ENCODE assay signal across 1 cellular context in genomic region chr12:113185180-113186032, GRCh38.
TF ChIP-seq lines count a peak whose summit lies in the region.

Gene DDX54 (minus strand): TSS chr12:113185478. CDS start chr12:113185451, 27 bp downstream.
Gene RITA1 (plus strand): TSS chr12:113185721. CDS start chr12:113186747, 1,026 bp downstream.

TF ChIP-seq in HEK293, 187 proteins besides CTCF, POLR2A, EP300 and RAD21 (continued from another document and continues in another):
- peak; percentile 72 for TF ChIP-seq ZNF660 (tag by site-specific recombination; IDR thresholded peaks at IDR 0.05)
- TF ChIP-seq ZFP41 (tag by site-specific recombination; IDR thresholded peaks at IDR 0.05; ENCODE audit: borderline replicate concordance): no peak
- no peak for TF ChIP-seq ZNF114 (tag by site-specific recombination; IDR thresholded peaks at IDR 0.05)
- TF ChIP-seq ZNF830 (tag by site-specific recombination; IDR thresholded peaks at IDR 0.05; ENCODE audit: low read depth): no peak
- TF ChIP-seq ZNF645 (tag by site-specific recombination; IDR thresholded peaks at IDR 0.05): no peak
- TF ChIP-seq ZNF138 (tag by site-specific recombination; IDR thresholded peaks at IDR 0.05; ENCODE audit: borderline replicate concordance): no peak
- no peak for TF ChIP-seq ZNF571 (tag by site-specific recombination; IDR thresholded peaks at IDR 0.05)
- no peak for TF ChIP-seq ZNF350 (tag by site-specific recombination; IDR thresholded peaks at IDR 0.05)
- no peak for TF ChIP-seq ZNF768 (tag by site-specific recombination; IDR thresholded peaks at IDR 0.05)
- TF ChIP-seq ZNF664 (tag by site-specific recombination; IDR thresholded peaks at IDR 0.05): no peak
- TF ChIP-seq YY1 (tag by site-specific recombination; IDR thresholded peaks at IDR 0.05): peak; percentile 97
- TF ChIP-seq KLF1 (tag by site-specific recombination; IDR thresholded peaks at IDR 0.05): peak; percentile 93
- TF ChIP-seq ZNF530 (tag by site-specific recombination; IDR thresholded peaks at IDR 0.05; ENCODE audit: low read depth): no peak
- TF ChIP-seq ZNF548 (tag by site-specific recombination; IDR thresholded peaks at IDR 0.05): no peak
- no peak for TF ChIP-seq ZNF560 (tag by site-specific recombination; IDR thresholded peaks at IDR 0.05; ENCODE audit: borderline replicate concordance)
- TF ChIP-seq ZNF398 (tag by site-specific recombination; IDR thresholded peaks at IDR 0.05): peak; percentile 64
- no peak for TF ChIP-seq ZNF596 (tag by site-specific recombination; IDR thresholded peaks at IDR 0.05)
- no peak for TF ChIP-seq ZNF362 (tag by site-specific recombination; IDR thresholded peaks at IDR 0.05)
- TF ChIP-seq ZNF174 (tag by site-specific recombination; IDR thresholded peaks at IDR 0.05): no peak
- no peak for TF ChIP-seq SETDB1 (IDR thresholded peaks at IDR 0.05; ENCODE audit: insufficient read length, low read length)
- TF ChIP-seq ZNF175 (tag by site-specific recombination; IDR thresholded peaks at IDR 0.05): no peak
- 0 out of 2 replicates have a peak, but pooled peaks have one; percentile 28 for TF ChIP-seq ZBTB21 (tag by site-specific recombination; IDR thresholded peaks at IDR 0.05)
- 0 out of 2 replicates have a peak, but pooled peaks have one; percentile 35 for TF ChIP-seq ZNF837 (tag by site-specific recombination; IDR thresholded peaks at IDR 0.05)
- TF ChIP-seq ZNF2 (tag by site-specific recombination; IDR thresholded peaks at IDR 0.05): peak; percentile 86; the same call in 1 of the 2 replicates
- TF ChIP-seq ZNF19 (tag by site-specific recombination; IDR thresholded peaks at IDR 0.05; ENCODE audit: low read depth): no peak
- peak; percentile 98 for TF ChIP-seq ZNF501 (tag by site-specific recombination; IDR thresholded peaks at IDR 0.05)
- TF ChIP-seq GLI2 (tag by site-specific recombination; IDR thresholded peaks at IDR 0.05; ENCODE audit: borderline replicate concordance, low read depth): no peak
- TF ChIP-seq ZNF510 (tag by site-specific recombination; IDR thresholded peaks at IDR 0.05; ENCODE audit: insufficient replicate concordance): no peak
- no peak for TF ChIP-seq ZNF513 (tag by site-specific recombination; IDR thresholded peaks at IDR 0.05)
- TF ChIP-seq ZNF600 (tag by site-specific recombination; IDR thresholded peaks at IDR 0.05): peak; percentile 75
- 0 out of 2 replicates have a peak, but pooled peaks have one; percentile 48 for TF ChIP-seq ZNF24 (tag by site-specific recombination; IDR thresholded peaks at IDR 0.05)
- no peak for TF ChIP-seq ZNF366 (tag by site-specific recombination; conservative IDR thresholded peaks at IDR 0.05)
- no peak for TF ChIP-seq ZFP3 (tag by site-specific recombination; IDR thresholded peaks at IDR 0.05; ENCODE audit: low read depth)
- no peak for TF ChIP-seq ZNF311 (tag by site-specific recombination; IDR thresholded peaks at IDR 0.05; ENCODE audit: borderline replicate concordance)
- TF ChIP-seq GLIS1 (tag by site-specific recombination; IDR thresholded peaks at IDR 0.05): peak; percentile 94
- peak; percentile 90; the same call in 1 of the 2 replicates for TF ChIP-seq ZNF121 (tag by site-specific recombination; IDR thresholded peaks at IDR 0.05)
- no peak for TF ChIP-seq ZNF140 (tag by site-specific recombination; IDR thresholded peaks at IDR 0.05)
- 0 out of 2 replicates have a peak, but pooled peaks have one; percentile 45 for TF ChIP-seq ZNF449 (tag by site-specific recombination; IDR thresholded peaks at IDR 0.05)
- no peak for TF ChIP-seq ZNF280C (tag by site-specific recombination; IDR thresholded peaks at IDR 0.05)
- no peak for TF ChIP-seq ZNF302 (tag by site-specific recombination; IDR thresholded peaks at IDR 0.05; ENCODE audit: low read depth)
- peak; percentile 89 for TF ChIP-seq SP3 (tag by site-specific recombination; IDR thresholded peaks at IDR 0.05)
- no peak for TF ChIP-seq ZNF221 (tag by site-specific recombination; IDR thresholded peaks at IDR 0.05; ENCODE audit: borderline replicate concordance)
- peak; percentile 96 for TF ChIP-seq ZXDB (tag by site-specific recombination; IDR thresholded peaks at IDR 0.05)
- no peak for TF ChIP-seq ZNF555 (tag by site-specific recombination; conservative IDR thresholded peaks at IDR 0.05)
- no peak; the same call in 1 of the 2 replicates for TF ChIP-seq HIC1 (tag by site-specific recombination; IDR thresholded peaks at IDR 0.05)
- no peak for TF ChIP-seq ZNF518A (tag by site-specific recombination; conservative IDR thresholded peaks at IDR 0.05; ENCODE audit: low read depth)
- TF ChIP-seq ZBTB17 (tag by site-specific recombination; IDR thresholded peaks at IDR 0.05): peak; percentile 86
- TF ChIP-seq BCL11A (tag by site-specific recombination; IDR thresholded peaks at IDR 0.05; ENCODE audit: low read depth): no peak
- no peak for TF ChIP-seq ZNF654 (tag by site-specific recombination; IDR thresholded peaks at IDR 0.05; ENCODE audit: low read depth)
- TF ChIP-seq ZSCAN23 (tag by site-specific recombination; IDR thresholded peaks at IDR 0.05): peak; percentile 90
